Comparison of ENCODE assay signal across 8 cellular contexts in genomic region chr1:175757381-175758015, GRCh38. TPM values are rescaled to one million over a fixed set of nuclear protein-coding genes. Genes with fewer than 3 reads are reported as not detected.
A peak's percentile ranks its signal among the peaks of the same experiment; 100 is the strongest.
DNase-seq lines count a peak whose midpoint lies in the region; ATAC-seq and TF ChIP-seq lines count a peak whose summit lies in the region.

No MANE protein-coding gene starts in this region.

- H3K27me3 Mint-ChIP-seq in effector memory CD8-positive, alpha-beta T cell = peaks cover 30 to 50% of the 10 kb centered on the region in 2 donors
- peaks cover 9% of the 10 kb centered on the region for H3K27me3 Mint-ChIP-seq in neural progenitor cell (ENCODE audit: insufficient read depth, low read depth)

- H3F3A ChIP-seq in neural progenitor cell (ENCODE audit: low read depth) = peaks cover 7% of the 10 kb centered on the region

- peak overlapping the region; percentile 96 for H2AFZ ChIP-seq in neural progenitor cell (replicated peaks)

- no peaks in the 10 kb centered on the region for H3K36me3 Mint-ChIP-seq in effector memory CD8-positive, alpha-beta T cell (ENCODE audit: insufficient read depth)
- no peaks in the 10 kb centered on the region for H3K36me3 Mint-ChIP-seq in neural progenitor cell

- no peaks in the 10 kb centered on the region for H3K79me2 ChIP-seq in neural progenitor cell (ENCODE audit: low read depth)

- H3K27ac ChIP-seq in Peyer's patch (no peak overlapping the region), neural progenitor cell (no peak overlapping the region)

- no peak overlapping the region for H3K4me3 ChIP-seq in BE2C (ENCODE audit: low read depth, low read length)
- no peak overlapping the region for H3K4me3 ChIP-seq in Peyer's patch
- no peak overlapping the region for H3K4me3 ChIP-seq in neural progenitor cell

- H3K4me2 ChIP-seq in neural progenitor cell = peak overlapping the region; percentile 37

- H3K4me3 Mint-ChIP-seq in effector memory CD8-positive, alpha-beta T cell = no peak overlapping the region
- no peak overlapping the region for H3K4me3 Mint-ChIP-seq in neural progenitor cell

- no peak overlapping the region for H3K9ac ChIP-seq in neural progenitor cell

- peak; percentile 95 for ATAC-seq in GM18909 (IDR thresholded peaks at IDR 0.05; ENCODE audit: poor library complexity, unreplicated experiment)
- ATAC-seq in HG03095 (IDR thresholded peaks at IDR 0.05; ENCODE audit: unreplicated experiment) = peak; percentile 93
- no peak for ATAC-seq in effector memory CD8-positive, alpha-beta T cell (replicated peaks)

- H4K20me1 ChIP-seq in neural progenitor cell (ENCODE audit: low read depth) = no peaks in the 10 kb centered on the region

- H3K36me3 ChIP-seq in BE2C (no peaks in the 10 kb centered on the region), Peyer's patch (no peaks in the 10 kb centered on the region), neural progenitor cell (no peaks in the 10 kb centered on the region)

- no peaks in the 10 kb centered on the region for H3K9me3 Mint-ChIP-seq in effector memory CD8-positive, alpha-beta T cell
- no peaks in the 10 kb centered on the region for H3K9me3 Mint-ChIP-seq in neural progenitor cell

- DNase-seq in BE2C (peak; percentile 60), Peyer's patch (peak in 1 of 3 donors; percentile 51), neural progenitor cell (ENCODE audit: low spot score) (peak; percentile 75), NCI-H1092 (lab: John Stamatoyannopoulos, UW) (no peak), head of caudate nucleus (no peak)
- peak in 2 of 3 experiments; percentile 1 to 2 for DNase-seq in effector memory CD8-positive, alpha-beta T cell

- no peak for TF ChIP-seq POLR2A in Peyer's patch (IDR thresholded peaks at IDR 0.05)

- no peak overlapping the region for H3K27ac Mint-ChIP-seq in effector memory CD8-positive, alpha-beta T cell
- H3K27ac Mint-ChIP-seq in neural progenitor cell = no peak overlapping the region

- H3K27me3 ChIP-seq in BE2C = no peaks in the 10 kb centered on the region
- H3K27me3 ChIP-seq in Peyer's patch = no peaks in the 10 kb centered on the region
- H3K27me3 ChIP-seq in neural progenitor cell = peaks cover 4% of the 10 kb centered on the region

- H3K4me1 ChIP-seq in BE2C = no peaks in the 10 kb centered on the region
- H3K4me1 ChIP-seq in Peyer's patch = no peaks in the 10 kb centered on the region
- peaks cover 8% of the 10 kb centered on the region for H3K4me1 ChIP-seq in neural progenitor cell

- intact Hi-C loops in head of caudate nucleus (cut with DNase I) = no loop called here

- H3K4me1 Mint-ChIP-seq in effector memory CD8-positive, alpha-beta T cell (ENCODE audit: low read depth in 2 of 2) = no peaks in the 10 kb centered on the region
- H3K4me1 Mint-ChIP-seq in neural progenitor cell = peaks cover 15% of the 10 kb centered on the region

- H3K9me3 ChIP-seq in BE2C = no peaks in the 10 kb centered on the region
- H3K9me3 ChIP-seq in Peyer's patch = no peaks in the 10 kb centered on the region
- no peaks in the 10 kb centered on the region for H3K9me3 ChIP-seq in neural progenitor cell (ENCODE audit: low read depth)

- TF ChIP-seq CTCF in BE2C (IDR thresholded peaks at IDR 0.05; ENCODE audit: low read depth, low read length) = peak; percentile 90
- TF ChIP-seq CTCF in Peyer's patch (IDR thresholded peaks at IDR 0.05) = peak in 5 of 6 experiments; percentile 8 to 63 (median 50)
- peak; percentile 95 for TF ChIP-seq CTCF in neural progenitor cell (IDR thresholded peaks at IDR 0.05)

RNA-seq across cellular contexts. Expression of gene TNR, which starts 14.1 kb away (rescaled TPM):
- not detected for polyA plus RNA-seq in BE2C (2012; ENCODE audit: insufficient read depth, insufficient read length, low read depth)
- total RNA-seq in Peyer's patch = 1 to 10 TPM in 1 of 4 donors, under 1 TPM in 1, not detected in 2; 0.19 to 4.1 TPM
- total RNA-seq in neural progenitor cell (ENCODE audit: low replicate concordance) = not detected in 2 replicates

Comparison
In these comparisons a context has a peak if more than half of its experiments do, and no peak if none do; other contexts are left out.
1. DNase-seq: peak in BE2C (single experiment), effector memory CD8-positive, alpha-beta T cell (2 of 3) and neural progenitor cell (single experiment); none in NCI-H1092 (single experiment) and head of caudate nucleus (0 of 42).
2. Peak in every context shown above with its lines, with median percentiles within 50 percentile points of each other: CTCF ChIP-seq.